ENCODE assay signal across 9 cellular contexts in genomic region chr6:158938811-158939254, GRCh38.
DNase-seq lines count a peak whose midpoint lies in the region; ATAC-seq and TF ChIP-seq lines count a peak whose summit lies in the region.
"Had no signal": no experiment of that assay in that cellular context is flagged by ENCODE, and none has a peak within 500 bp of the region (broad histone marks: within the 10 kb centered on the region; RNA-seq: fewer than 3 reads in every experiment).

No MANE protein-coding gene starts in this region.

- H3K9me2 ChIP-seq in OCI-LY7 (ENCODE audit: insufficient read depth, low read length), result no peaks in the 10 kb centered on the region

- H4K20me1 ChIP-seq in OCI-LY7 (ENCODE audit: insufficient read depth, low read length), result no peaks in the 10 kb centered on the region

- no peaks in the 10 kb centered on the region for H3K9me3 ChIP-seq in CD4-positive, alpha-beta memory T cell (ENCODE audit: control insufficient read depth in 1 of 2, low read length in 2 of 2)
- H3K9me3 ChIP-seq in OCI-LY7 (ENCODE audit: low read length), result no peaks in the 10 kb centered on the region

- peaks cover 0 to 15% (median 6%) of the 10 kb centered on the region in 8 donors for H3K9me3 Mint-ChIP-seq in CD4-positive, alpha-beta memory T cell
- H3K9me3 Mint-ChIP-seq in progenitor cell of endocrine pancreas (ENCODE audit: low read depth), result peaks cover 9% of the 10 kb centered on the region

- H3K27ac ChIP-seq in CD4-positive, alpha-beta memory T cell (ENCODE audit: low read depth, low read length), result no peak overlapping the region
- no peak overlapping the region for H3K27ac ChIP-seq in OCI-LY7 (ENCODE audit: low read depth, low read length, poor library complexity, severe bottlenecking)

- H3K27me3 Mint-ChIP-seq in CD4-positive, alpha-beta memory T cell, result peaks cover 0 to 4% of the 10 kb centered on the region in 2 donors
- peaks cover 11% of the 10 kb centered on the region for H3K27me3 Mint-ChIP-seq in progenitor cell of endocrine pancreas

- H2AFZ ChIP-seq in OCI-LY7 (ENCODE audit: low read length), result no peak overlapping the region; the same call in 1 of the 2 replicates

- no TSS peak for BruUV-seq in OCI-LY7 (replicated peaks; lab: Mats Ljungman, UMichigan)

- no peak for ATAC-seq in HG02981 (IDR thresholded peaks at IDR 0.05; ENCODE audit: unreplicated experiment)

- TF ChIP-seq CTCF in OCI-LY7 (conservative IDR thresholded peaks at IDR 0.05; ENCODE audit: low read length) (no peak), epithelial cell of esophagus (IDR thresholded peaks at IDR 0.05; ENCODE audit: insufficient read depth, low read depth, low read length, missing control alignments) (no peak), progenitor cell of endocrine pancreas (IDR thresholded peaks at IDR 0.05; ENCODE audit: unreplicated experiment) (no peak), GM20000 (IDR thresholded peaks at IDR 0.05; ENCODE audit: extremely low read depth, missing control alignments) (no peak)

- peak overlapping the region in 1 of 2 donors; percentile 5 for H3K4me3 ChIP-seq in CD4-positive, alpha-beta memory T cell (ENCODE audit: low read length in 2 of 2)
- H3K4me3 ChIP-seq in OCI-LY7 (ENCODE audit: low read depth, low read length, poor library complexity, severe bottlenecking) (no peak overlapping the region), epithelial cell of esophagus (ENCODE audit: low read length) (peak overlapping the region; percentile 13)

- H3K4me1 ChIP-seq in CD4-positive, alpha-beta memory T cell (ENCODE audit: insufficient read depth, low read length), result peaks cover 4% of the 10 kb centered on the region
- peaks cover 15% of the 10 kb centered on the region for H3K4me1 ChIP-seq in OCI-LY7 (ENCODE audit: insufficient read depth, low read length, poor library complexity, severe bottlenecking)

- CTCF ChIA-PET in CD4-positive, alpha-beta memory T cell (lab: Charles Lee; ENCODE audit: partially characterized antibody), result interaction anchor here (1.2 to 2.8 kb wide), 4 partner anchors 16 to 235 kb away, joined by 3 to 5 read pairs (median 3); no protein-coding TSS in a partner anchor
- CTCF ChIA-PET in OCI-LY7 (lab: Charles Lee; ENCODE audit: unreplicated experiment), result no interaction called here

- intact Hi-C loops in CD4-positive, alpha-beta memory T cell (cut with micrococcal nuclease), result no loop called here
- intact Hi-C loops in OCI-LY7 (cut with micrococcal nuclease; ENCODE audit: unreplicated experiment), result no loop called here

- H3K36me3 Mint-ChIP-seq in CD4-positive, alpha-beta memory T cell, result peaks cover 0 to 7% of the 10 kb centered on the region in 2 donors
- peaks cover 5% of the 10 kb centered on the region for H3K36me3 Mint-ChIP-seq in progenitor cell of endocrine pancreas (ENCODE audit: insufficient read depth)

- peak overlapping the region; percentile 73 to 88 (median 81) for H3K4me3 Mint-ChIP-seq in CD4-positive, alpha-beta memory T cell
- no peak overlapping the region for H3K4me3 Mint-ChIP-seq in progenitor cell of endocrine pancreas (ENCODE audit: low read depth)
- H3K4me3 Mint-ChIP-seq: neural crest cell had no signal

- H3K79me2 ChIP-seq in OCI-LY7 (ENCODE audit: insufficient read depth, low read depth, low read length), result no peaks in the 10 kb centered on the region

- H3K27me3 ChIP-seq in CD4-positive, alpha-beta memory T cell (ENCODE audit: insufficient read depth, low read length), result no peaks in the 10 kb centered on the region

- peaks cover 8 to 16% (median 12%) of the 10 kb centered on the region in 4 donors for H3K4me1 Mint-ChIP-seq in CD4-positive, alpha-beta memory T cell
- peaks cover 14% of the 10 kb centered on the region for H3K4me1 Mint-ChIP-seq in progenitor cell of endocrine pancreas (ENCODE audit: low read depth)

- peak in 3 of 5 donors; percentile 9 to 22 (median 13) for DNase-seq in CD4-positive, alpha-beta memory T cell
- DNase-seq in OCI-LY7 (ENCODE audit: low spot score), result peak; percentile 48
- peak; percentile 68 for DNase-seq in epithelial cell of esophagus (ENCODE audit: low read depth)
- no peak for DNase-seq in progenitor cell of endocrine pancreas (ENCODE audit: low spot score, unreplicated experiment)
- DNase-seq in GM20000 (ENCODE audit: low spot score), result no peak
- DNase-seq in activated gamma-delta T cell (lab: John Stamatoyannopoulos, UW), result no peak
- no peak for DNase-seq in DMS153 treated with DMSO at 0.1 percent for 48 hours (lab: John Stamatoyannopoulos, UW; ENCODE audit: unreplicated experiment)

- POLR2A ChIA-PET in CD4-positive, alpha-beta memory T cell (lab: Charles Lee; ENCODE audit: partially characterized antibody), result interaction anchor here (0.6 to 1.0 kb wide), 3 partner anchors 27 to 120 kb away, joined by 3 to 4 read pairs (median 3); partner anchors contain the start of gene EZR
- POLR2A ChIA-PET in OCI-LY7 (lab: Charles Lee), result interaction anchor here (0.6 to 1.6 kb wide), 2 partner anchors 10 to 71 kb away, joined by 3 to 6 read pairs; no protein-coding TSS in a partner anchor

- H3K36me3 ChIP-seq in CD4-positive, alpha-beta memory T cell (ENCODE audit: insufficient read depth, low read length), result no peaks in the 10 kb centered on the region
- no peaks in the 10 kb centered on the region for H3K36me3 ChIP-seq in OCI-LY7 (ENCODE audit: insufficient read depth, low read length)

- H3K27ac Mint-ChIP-seq in CD4-positive, alpha-beta memory T cell, result peak overlapping the region in 4 of 7 donors; percentile 35 to 52 (median 47)
- peak overlapping the region; percentile 29 for H3K27ac Mint-ChIP-seq in progenitor cell of endocrine pancreas

- peak overlapping the region; percentile 38; the same call in 1 of the 2 replicates for H3K4me2 ChIP-seq in OCI-LY7 (ENCODE audit: low read length)

Comparison
In these comparisons a context has a peak if more than half of its experiments do, and no peak if none do; other contexts are left out.
1. DNase-seq: peak in CD4-positive, alpha-beta memory T cell (3 of 5), OCI-LY7 (single experiment) and epithelial cell of esophagus (single experiment); none in progenitor cell of endocrine pancreas (single experiment), GM20000 (single experiment), activated gamma-delta T cell (single experiment) and DMS153 treated with DMSO at 0.1 percent for 48 hours (single experiment).